In genomic region chr10:104303594-104304178, GRCh38 we compare ENCODE assay signal across 24 cellular contexts. TPM values are rescaled to one million over a fixed set of nuclear protein-coding genes. Genes with fewer than 3 reads are reported as not detected.
A peak's percentile ranks its signal among the peaks of the same experiment; 100 is the strongest.
DNase-seq lines count a peak whose midpoint lies in the region; ATAC-seq lines count a peak whose summit lies in the region.
"Had no signal": no experiment of that assay in that cellular context is flagged by ENCODE, and none has a peak within 500 bp of the region (broad histone marks: within the 10 kb centered on the region; RNA-seq: fewer than 3 reads in every experiment).

No MANE protein-coding gene starts in this region.

- H3K27me3 ChIP-seq in thymus (ENCODE audit: control insufficient read depth, insufficient read depth): no peaks in the 10 kb centered on the region
- H3K27me3 ChIP-seq: BLaER1 treated with 17β-estradiol and CSF1 and Interleukin-3, amounts not matched to agents 10 nM and 100 nM; breast epithelium; foreskin keratinocyte; ovary had no signal

- H3K4me3 ChIP-seq in thymus (ENCODE audit: low read length): no peak overlapping the region
- H3K4me3 ChIP-seq: BLaER1 treated with 17β-estradiol and CSF1 and Interleukin-3, amounts not matched to agents 10 nM and 100 nM; breast epithelium; ovary had no signal

- CTCF ChIA-PET in T-cell (lab: Charles Lee): interaction anchor here (0.6 to 2.5 kb wide), 15 partner anchors 9 to 214 kb away, joined by 3 to 16 read pairs (median 4); partner anchors contain the start of gene CFAP58 (in 2 of the 2)

- H3K4me1 Mint-ChIP-seq in T-cell (peaks cover 74 to 82% (median 81%) of the 10 kb centered on the region in 3 donors), immature natural killer cell (peaks cover 84 to 86% of the 10 kb centered on the region in 2 donors)

- H3K36me3 ChIP-seq in thymus (ENCODE audit: control insufficient read depth, insufficient read depth): no peaks in the 10 kb centered on the region
- H3K36me3 ChIP-seq: breast epithelium, ovary had no signal

- POLR2A ChIA-PET in T-cell (lab: Charles Lee): interaction anchor here in 1 of 2 donors (1.3 kb wide), 1 partner anchor 48 kb away, joined by 3 read pairs; no protein-coding TSS in a partner anchor

- intact Hi-C loops in cardiac septum (cut with DNase I) (loop anchor here (2.0 kb wide), 1 partner anchor 47 kb away; no protein-coding TSS in a partner anchor), left cardiac atrium (cut with DNase I) (no loop called here)

- no peaks in the 10 kb centered on the region for H3K9me3 Mint-ChIP-seq in T-cell
- peaks cover 0 to 2% (median 0%) of the 10 kb centered on the region in 6 donors for H3K9me3 Mint-ChIP-seq in immature natural killer cell

- H3K36me3 Mint-ChIP-seq in T-cell (no peaks in the 10 kb centered on the region), immature natural killer cell (peaks cover 0 to 5% (median 0%) of the 10 kb centered on the region in 3 donors)

- H3K4me1 ChIP-seq in thymus (ENCODE audit: control insufficient read depth, insufficient read depth, low read length): peaks cover 56% of the 10 kb centered on the region

- H3K27me3 Mint-ChIP-seq in T-cell (peaks cover 0 to 10% of the 10 kb centered on the region in 2 donors), immature natural killer cell (ENCODE audit: low read depth in 3 of 3) (peaks cover 24 to 38% (median 36%) of the 10 kb centered on the region in 3 donors)

- H3K27ac Mint-ChIP-seq in T-cell: peak overlapping the region; percentile 68 to 80
- H3K27ac Mint-ChIP-seq in immature natural killer cell: peak overlapping the region; percentile 67 to 97 (median 91)
- H3K27ac Mint-ChIP-seq: nephron progenitor cell had no signal

- H3K9me3 ChIP-seq in thymus (ENCODE audit: control insufficient read depth): no peaks in the 10 kb centered on the region
- H3K9me3 ChIP-seq: breast epithelium, ovary had no signal

- no peak for ATAC-seq in left cardiac atrium
- peak in 1 of 4 experiments; percentile 30 for ATAC-seq in T-cell (replicated peaks in 1 of 4)
- ATAC-seq: foreskin keratinocyte had no signal

- DNase-seq in cardiac septum (ENCODE audit: low spot score) (peak; percentile 47), left cardiac atrium (no peak), T-cell (peak in 5 of 34 experiments; percentile 24 to 42 (median 25)), immature natural killer cell (peak; percentile 76 to 80 (median 79)), DMS153 treated with DMSO at 0.1 percent for 48 hours (lab: John Stamatoyannopoulos, UW; ENCODE audit: unreplicated experiment) (no peak)
- DNase-seq in central memory CD4-positive, alpha-beta T cell: no peak
- DNase-seq: activated CD4-positive, alpha-beta T cell treated with anti-CD3 and anti-CD28 coated beads for 1 hour; activated effector memory CD4-positive, alpha-beta T cell treated with anti-CD3 and anti-CD28 coated beads, Interleukin-2, amount 50 U/mL, for 16 hours; activated T-cell treated with anti-CD3 and anti-CD28 coated beads, Interleukin-2, amount 50 U/mL, for 1 hour; cortex of kidney; foreskin keratinocyte; HFFc6; MM.1S; NCI-H1417; NCI-H2081; NCI-H226; nephron progenitor cell; ovary; stimulated activated CD4-positive, alpha-beta T cell treated with anti-CD3 and anti-CD28 coated beads, Interleukin-2, amount 100 ng/mL, for 24 hours had no signal

- H3K27ac ChIP-seq in thymus (ENCODE audit: low read depth): peak overlapping the region; percentile 77
- H3K27ac ChIP-seq: BLaER1 treated with 17β-estradiol and CSF1 and Interleukin-3, amounts not matched to agents 10 nM and 100 nM; breast epithelium; foreskin keratinocyte; KMS-11; ovary had no signal

- H3K4me3 Mint-ChIP-seq in T-cell: no peak overlapping the region
- H3K4me3 Mint-ChIP-seq in immature natural killer cell: peak overlapping the region; percentile 67 to 85 (median 74)
- H3K4me3 Mint-ChIP-seq: HFFc6, nephron progenitor cell, type B pancreatic cell had no signal

- 0% methylated on average over 1 of the region's 1 CpG for WGBS in thymus

RNA-seq across cellular contexts. Expression of gene ITPRIP, which starts 34.6 kb away (rescaled TPM):
- total RNA-seq in cardiac septum: 25.4 TPM
- total RNA-seq in left cardiac atrium: 10 to 100 TPM; 45.4 to 90.7 TPM
- total RNA-seq in T-cell: 10 to 100 TPM; 16.9 to 98.5 (median 25.0) TPM
- 10 to 100 TPM; 37.0 to 67.8 (median 53.3) TPM for polyA plus RNA-seq in immature natural killer cell
- 13.6 TPM for polyA plus RNA-seq in thymus

RNA-seq across cellular contexts. Expression of gene GSTO2, which starts 34.7 kb away (rescaled TPM):
- total RNA-seq in cardiac septum (0.67 TPM), left cardiac atrium (under 1 TPM; 0.82 to 0.92 TPM), T-cell (1 to 10 TPM in 4 of 5 donors, under 1 TPM in 1; 0.60 to 2.4 (median 1.9) TPM)
- polyA plus RNA-seq in immature natural killer cell (1 to 10 TPM in 1 of 3 donors, under 1 TPM in 2; 0.16 to 1.6 (median 0.85) TPM), thymus (16.1 TPM)

RNA-seq across cellular contexts. Expression of gene GSTO1, which starts 49.0 kb away (rescaled TPM):
- total RNA-seq in cardiac septum (209 TPM), left cardiac atrium (100 to 1,000 TPM; 134 to 255 TPM), T-cell (10 to 100 TPM; 19.9 to 61.5 (median 46.2) TPM)
- polyA plus RNA-seq in immature natural killer cell (100 to 1,000 TPM; 162 to 223 (median 166) TPM), thymus (323 TPM)

RNA-seq across cellular contexts. Expression of gene CFAP58, which starts 49.9 kb away (rescaled TPM):
- total RNA-seq in cardiac septum (2.7 TPM), left cardiac atrium (1 to 10 TPM; 2.4 to 3.8 TPM), T-cell (not detected)
- polyA plus RNA-seq in immature natural killer cell (not detected), thymus (0.34 TPM)

Comparison
In these comparisons a context has a peak if more than half of its experiments do, and no peak if none do; other contexts are left out.
1. DNase-seq: peak in cardiac septum (single experiment) and immature natural killer cell (3 of 3); none in left cardiac atrium (single experiment), DMS153 treated with DMSO at 0.1 percent for 48 hours (single experiment) and central memory CD4-positive, alpha-beta T cell (single experiment).
2. H3K4me3 Mint-ChIP-seq: peak in immature natural killer cell (5 of 5); none in T-cell (0 of 3).